39 cellular contexts compared by ENCODE assay signal in genomic region chr13:108667205-108667604, GRCh38. TPM values are rescaled to one million over a fixed set of nuclear protein-coding genes. Genes with fewer than 3 reads are reported as not detected.
"Had no signal": no experiment of that assay in that cellular context is flagged by ENCODE, and none has a peak within 500 bp of the region (broad histone marks: within the 10 kb centered on the region; RNA-seq: fewer than 3 reads in every experiment).

No MANE protein-coding gene starts in this region.

- H3K27me3 Mint-ChIP-seq: activated naive CD4-positive, alpha-beta T cell treated with anti-CD3 and anti-CD28 coated beads, Interleukin-2, amount 10 ng/mL, durations not matched to agents 7 days and 5 days; activated naive CD4-positive, alpha-beta T cell treated with anti-CD3 and anti-CD28 coated beads, Interleukin-2, amount 50 U/mL, for 24 hours; activated naive CD8-positive, alpha-beta T cell; activated naive CD8-positive, alpha-beta T cell treated with anti-CD3 and anti-CD28 coated beads for 36 hours; activated naive CD8-positive, alpha-beta T cell treated with anti-CD3 and anti-CD28 coated beads, Interleukin-2, amount 10 ng/mL, durations not matched to agents 7 days and 5 days; brain; central memory CD8-positive, alpha-beta T cell had no signal

- H3K9me3 ChIP-seq: body of pancreas had no signal

- H3K27me3 ChIP-seq: adrenal gland, ascending aorta, body of pancreas, brain microvascular endothelial cell, breast epithelium, cardiac muscle cell had no signal

- H3K9me3 Mint-ChIP-seq: activated naive CD4-positive, alpha-beta T cell treated with anti-CD3 and anti-CD28 coated beads for 36 hours; activated naive CD4-positive, alpha-beta T cell treated with anti-CD3 and anti-CD28 coated beads, Interleukin-2, amount 10 ng/mL, durations not matched to agents 7 days and 5 days; activated naive CD4-positive, alpha-beta T cell treated with anti-CD3 and anti-CD28 coated beads, Interleukin-2, amount 50 U/mL, for 24 hours; activated T-cell treated with anti-CD3 and anti-CD28 coated beads, Interleukin-2, amount 50 U/mL, for 24 hours; activated T-helper 1 cell treated with anti-CD3 and anti-CD28 coated beads, Interleukin-12 subunit alpha, Interleukin-12 subunit beta, Interleukin-2, Interleukin-4 antibody, amounts not matched to agents 30 ng/mL and 10 ng/mL and 1 ng/mL, durations not matched to agents 14 hours and 24 hours and 36 hours; activated T-helper 2 cell treated with anti-CD3 and anti-CD28 coated beads, Interferon-gamma antibody, Interleukin-2, Interleukin-4, amounts not matched to agents 10 μg/mL and 5 μg/mL and 100 μg/mL, durations not matched to agents 14 hours and 24 hours and 36 hours had no signal

- ATAC-seq: activated naive CD4-positive, alpha-beta T cell treated with anti-CD3 and anti-CD28 coated beads, Interleukin-2, amount 50 U/mL, for 72 hours; activated naive CD8-positive, alpha-beta T cell treated with anti-CD3 and anti-CD28 coated beads, Interleukin-2, amount 50 U/mL, for 24 hours; activated T-cell treated with anti-CD3 and anti-CD28 coated beads, Interleukin-2, amount 50 U/mL, for 4 hours; activated T-cell treated with anti-CD3 and anti-CD28 coated beads, Interleukin-2, amount 50 U/mL, for 72 hours; activated T-helper 17 cell treated with anti-CD3 and anti-CD28 coated beads, Interleukin-2, amount 50 U/mL, for 72 hours; body of pancreas had no signal

- H3K4me1 Mint-ChIP-seq: activated naive CD4-positive, alpha-beta T cell treated with anti-CD3 and anti-CD28 coated beads, Interleukin-2, amount 10 ng/mL, durations not matched to agents 7 days and 5 days; activated naive CD4-positive, alpha-beta T cell treated with anti-CD3 and anti-CD28 coated beads, Interleukin-2, amount 50 U/mL, for 24 hours; activated naive CD8-positive, alpha-beta T cell treated with anti-CD3 and anti-CD28 coated beads for 36 hours; activated naive CD8-positive, alpha-beta T cell treated with anti-CD3 and anti-CD28 coated beads, Interleukin-2, amount 10 ng/mL, durations not matched to agents 7 days and 5 days; activated naive CD8-positive, alpha-beta T cell treated with anti-CD3 and anti-CD28 coated beads, Interleukin-2, amount 50 U/mL, for 24 hours; activated T-helper 17 cell treated with anti-CD3 and anti-CD28 coated beads, Interleukin-2, amount 50 U/mL, for 72 hours; brain; central memory CD8-positive, alpha-beta T cell had no signal

- H3K4me3 Mint-ChIP-seq: activated naive CD4-positive, alpha-beta T cell treated with anti-CD3 and anti-CD28 coated beads for 36 hours; activated naive CD4-positive, alpha-beta T cell treated with anti-CD3 and anti-CD28 coated beads, Interleukin-2, amount 10 ng/mL, durations not matched to agents 7 days and 5 days; activated naive CD4-positive, alpha-beta T cell treated with anti-CD3 and anti-CD28 coated beads, Interleukin-2, amount 50 U/mL, for 24 hours; activated naive CD8-positive, alpha-beta T cell; activated naive CD8-positive, alpha-beta T cell treated with anti-CD3 and anti-CD28 coated beads for 36 hours; activated naive CD8-positive, alpha-beta T cell treated with anti-CD3 and anti-CD28 coated beads, Interleukin-2, amount 10 ng/mL, durations not matched to agents 7 days and 5 days; activated naive CD8-positive, alpha-beta T cell treated with anti-CD3 and anti-CD28 coated beads, Interleukin-2, amount 50 U/mL, for 24 hours; activated T-cell treated with anti-CD3 and anti-CD28 coated beads, Interleukin-2, amount 50 U/mL, for 24 hours; activated T-cell treated with anti-CD3 and anti-CD28 coated beads, Interleukin-2, amount 50 U/mL, for 4 hours; activated T-cell treated with anti-CD3 and anti-CD28 coated beads, Interleukin-2, amount 50 U/mL, for 72 hours; activated T-helper 1 cell treated with anti-CD3 and anti-CD28 coated beads, Interleukin-12 subunit alpha, Interleukin-12 subunit beta, Interleukin-2, Interleukin-4 antibody, amounts not matched to agents 30 ng/mL and 10 ng/mL and 1 ng/mL, durations not matched to agents 14 hours and 24 hours and 36 hours; activated T-helper 17 cell treated with anti-CD3 and anti-CD28 coated beads, Interleukin-2, amount 50 U/mL, for 72 hours; brain; central memory CD8-positive, alpha-beta T cell had no signal

- H3K4me1 ChIP-seq: adrenal gland, ascending aorta, body of pancreas, breast epithelium had no signal

- H3K4me3 ChIP-seq: adrenal gland, ascending aorta, body of pancreas, breast epithelium, cardiac muscle cell had no signal

- H3K36me3 ChIP-seq: adrenal gland, ascending aorta, brain microvascular endothelial cell, breast epithelium, cardiac muscle cell had no signal

- FAIRE-seq: astrocyte, bronchial epithelial cell had no signal

- H3K27ac ChIP-seq: adrenal gland, ascending aorta, body of pancreas, brain microvascular endothelial cell, breast epithelium, cardiac muscle cell had no signal

- H3K27ac Mint-ChIP-seq: activated naive CD4-positive, alpha-beta T cell treated with anti-CD3 and anti-CD28 coated beads for 36 hours; activated naive CD4-positive, alpha-beta T cell treated with anti-CD3 and anti-CD28 coated beads, Interleukin-2, amount 10 ng/mL, durations not matched to agents 7 days and 5 days; activated naive CD4-positive, alpha-beta T cell treated with anti-CD3 and anti-CD28 coated beads, Interleukin-2, amount 50 U/mL, for 24 hours; activated naive CD4-positive, alpha-beta T cell treated with anti-CD3 and anti-CD28 coated beads, Interleukin-2, amount 50 U/mL, for 72 hours; activated naive CD8-positive, alpha-beta T cell; activated naive CD8-positive, alpha-beta T cell treated with anti-CD3 and anti-CD28 coated beads for 36 hours; activated naive CD8-positive, alpha-beta T cell treated with anti-CD3 and anti-CD28 coated beads, Interleukin-2, amount 10 ng/mL, durations not matched to agents 7 days and 5 days; activated naive CD8-positive, alpha-beta T cell treated with anti-CD3 and anti-CD28 coated beads, Interleukin-2, amount 50 U/mL, for 24 hours; activated T-cell treated with anti-CD3 and anti-CD28 coated beads, Interleukin-2, amount 50 U/mL, for 24 hours; activated T-cell treated with anti-CD3 and anti-CD28 coated beads, Interleukin-2, amount 50 U/mL, for 72 hours; activated T-helper 1 cell treated with anti-CD3 and anti-CD28 coated beads, Interleukin-12 subunit alpha, Interleukin-12 subunit beta, Interleukin-2, Interleukin-4 antibody, amounts not matched to agents 30 ng/mL and 10 ng/mL and 1 ng/mL, durations not matched to agents 14 hours and 24 hours and 36 hours; activated T-helper 17 cell treated with anti-CD3 and anti-CD28 coated beads, Interleukin-2, amount 50 U/mL, for 72 hours; activated T-helper 2 cell treated with anti-CD3 and anti-CD28 coated beads, Interferon-gamma antibody, Interleukin-2, Interleukin-4, amounts not matched to agents 10 μg/mL and 5 μg/mL and 100 μg/mL, durations not matched to agents 14 hours and 24 hours and 36 hours; brain had no signal

- H3K36me3 Mint-ChIP-seq: activated naive CD4-positive, alpha-beta T cell treated with anti-CD3 and anti-CD28 coated beads, Interleukin-2, amount 10 ng/mL, durations not matched to agents 7 days and 5 days; activated naive CD4-positive, alpha-beta T cell treated with anti-CD3 and anti-CD28 coated beads, Interleukin-2, amount 50 U/mL, for 24 hours; activated naive CD8-positive, alpha-beta T cell; activated naive CD8-positive, alpha-beta T cell treated with anti-CD3 and anti-CD28 coated beads, Interleukin-2, amount 10 ng/mL, durations not matched to agents 7 days and 5 days had no signal

- DNase-seq: activated effector memory CD4-positive, alpha-beta T cell treated with anti-CD3 and anti-CD28 coated beads, Interleukin-2, amount 50 U/mL, for 16 hours; activated effector memory CD4-positive, alpha-beta T cell treated with Interleukin-2 at 50 U/mL for 16 hours; activated gamma-delta T cell; activated gamma-delta T cell treated with Interleukin-2 at 50 U/mL for 16 hours; activated naive CD4-positive, alpha-beta T cell; activated naive CD4-positive, alpha-beta T cell treated with anti-CD3 and anti-CD28 coated beads for 36 hours; activated naive CD4-positive, alpha-beta T cell treated with anti-CD3 and anti-CD28 coated beads, Interleukin-2, amount 10 ng/mL, durations not matched to agents 7 days and 5 days; activated naive CD4-positive, alpha-beta T cell treated with anti-CD3 and anti-CD28 coated beads, Interleukin-2, amount 50 U/mL, for 16 hours; activated naive CD4-positive, alpha-beta T cell treated with Interleukin-2 at 50 U/mL for 16 hours; activated naive CD8-positive, alpha-beta T cell treated with anti-CD3 and anti-CD28 coated beads for 36 hours; activated naive CD8-positive, alpha-beta T cell treated with anti-CD3 and anti-CD28 coated beads, Interleukin-2, amount 10 ng/mL, durations not matched to agents 7 days and 5 days; activated naive CD8-positive, alpha-beta T cell treated with anti-CD3 and anti-CD28 coated beads, Interleukin-2, amount 50 U/mL, for 24 hours; activated T-cell treated with anti-CD3 and anti-CD28 coated beads, Interleukin-2, amount 50 U/mL, for 24 hours; activated T-cell treated with anti-CD3 and anti-CD28 coated beads, Interleukin-2, amount 50 U/mL, for 4 hours; activated T-cell treated with anti-CD3 and anti-CD28 coated beads, Interleukin-2, amount 50 U/mL, for 48 hours; activated T-cell treated with anti-CD3 and anti-CD28 coated beads, Interleukin-2, amount 50 U/mL, for 72 hours; adrenal gland; amniotic stem cell; amygdala; anterior cingulate cortex; aorta; body of pancreas; brain microvascular endothelial cell; caudate nucleus; central memory CD4-positive, alpha-beta T cell; cerebellar nuclear complex had no signal

RNA-seq across cellular contexts. Expression of gene MYO16, which starts 37.8 kb away (rescaled TPM):
- total RNA-seq: activated naive CD4-positive, alpha-beta T cell treated with anti-CD3 and anti-CD28 coated beads for 36 hours; activated naive CD4-positive, alpha-beta T cell treated with anti-CD3 and anti-CD28 coated beads, Interleukin-2, amount 50 U/mL, for 72 hours; activated naive CD8-positive, alpha-beta T cell treated with anti-CD3 and anti-CD28 coated beads for 36 hours; activated T-cell treated with anti-CD3 and anti-CD28 coated beads, Interleukin-2, amount 50 U/mL, for 72 hours; activated T-helper 1 cell treated with anti-CD3 and anti-CD28 coated beads, Interleukin-12 subunit alpha, Interleukin-12 subunit beta, Interleukin-2, Interleukin-4 antibody, amounts not matched to agents 30 ng/mL and 10 ng/mL and 1 ng/mL, durations not matched to agents 14 hours and 24 hours and 36 hours; activated T-helper 17 cell treated with anti-CD3 and anti-CD28 coated beads, Interleukin-2, amount 50 U/mL, for 72 hours; activated T-helper 2 cell treated with anti-CD3 and anti-CD28 coated beads, Interferon-gamma antibody, Interleukin-2, Interleukin-4, amounts not matched to agents 10 μg/mL and 5 μg/mL and 100 μg/mL, durations not matched to agents 14 hours and 24 hours and 36 hours; ascending aorta; bronchial epithelial cell had no signal
- polyA plus RNA-seq: aorta had no signal
